In the genomic region with DNA sequence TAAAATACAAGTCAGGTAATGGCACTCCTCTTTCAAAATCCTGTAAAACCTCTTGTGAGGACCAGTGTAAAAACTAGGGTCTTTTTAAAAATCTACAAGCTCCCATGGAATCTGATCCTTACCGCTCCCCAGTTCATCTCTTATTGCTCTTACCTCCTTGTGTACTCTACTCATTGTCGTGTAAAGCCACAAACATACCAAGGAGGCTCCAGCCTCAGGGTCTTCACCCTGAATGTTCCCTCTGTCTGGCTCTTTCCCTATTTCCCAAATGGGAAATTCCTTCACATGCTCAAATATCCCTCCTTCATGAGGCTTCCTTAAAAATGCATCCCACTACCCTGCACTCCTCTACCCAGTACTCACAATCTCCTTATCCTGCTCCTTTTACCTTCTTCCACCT, we compare ENCODE assay signal across 22 cellular contexts.
"Had no signal": no experiment of that assay in that cellular context is flagged by ENCODE, and none has a peak within 500 bp of the region (broad histone marks: within the 10 kb centered on the region; RNA-seq: fewer than 3 reads in every experiment).

No MANE protein-coding gene starts in this region.

- H3K9me3 ChIP-seq: neutrophil, psoas muscle, testis had no signal

- DNase-seq: cortex of kidney; dorsolateral prefrontal cortex; effector CD8-positive, alpha-beta T cell; heart left ventricle; hippocampal formation; kidney; left cardiac atrium; left ventricle myocardium inferior; lower lobe of right lung; naive thymus-derived CD4-positive, alpha-beta T cell; psoas muscle; spleen; stimulated activated CD4-positive, alpha-beta T cell treated with anti-CD3 and anti-CD28 coated beads, Interleukin-15, amount 100 ng/mL, for 24 hours; stimulated activated CD4-positive, alpha-beta T cell treated with anti-CD3 and anti-CD28 coated beads, Interleukin-1b, Interleukin-23, amount 100 ng/mL, for 48 hours; stimulated activated CD4-positive, alpha-beta T cell treated with anti-CD3 and anti-CD28 coated beads, Interleukin-4, amount 100 ng/mL, for 4 hours; stimulated activated naive B cell treated with anti-CD40 and anti-IgM and Interleukin-4, amounts not matched to agents 10 μg/mL and 1 μg/mL and 100 μg/mL, for 72 hours; stimulated activated naive CD8-positive, alpha-beta T cell treated with anti-CD3 and anti-CD28 coated beads, Interleukin-15, amount 100 ng/mL, for 72 hours; testis had no signal

- H3K27ac ChIP-seq: dorsolateral prefrontal cortex, heart left ventricle, left ventricle myocardium inferior, lower lobe of right lung, neutrophil, psoas muscle, spleen, testis, tibial nerve had no signal

- ATAC-seq: heart left ventricle; left cardiac atrium; lower lobe of right lung; naive thymus-derived CD4-positive, alpha-beta T cell; psoas muscle; sciatic nerve; stimulated activated naive B cell treated with anti-CD40 and anti-IgM and Interleukin-4, amounts not matched to agents 10 μg/mL and 1 μg/mL and 100 μg/mL, for 72 hours; stimulated activated naive CD8-positive, alpha-beta T cell treated with anti-CD3 and anti-CD28 coated beads, Interleukin-15, amount 100 ng/mL, for 72 hours had no signal

- FAIRE-seq: frontal cortex, kidney had no signal

- H3K4me3 ChIP-seq: dorsolateral prefrontal cortex, heart left ventricle, left ventricle myocardium inferior, lower lobe of right lung, psoas muscle, spleen, testis, tibial nerve had no signal

- H3K36me3 ChIP-seq: lower lobe of right lung, neutrophil had no signal

- H3K27me3 ChIP-seq: dorsolateral prefrontal cortex, heart left ventricle, neutrophil, spleen, testis, tibial nerve had no signal

- H3K4me1 ChIP-seq: lower lobe of right lung, spleen, testis, tibial nerve had no signal
